8 cellular contexts compared by ENCODE assay signal in the genomic region with DNA sequence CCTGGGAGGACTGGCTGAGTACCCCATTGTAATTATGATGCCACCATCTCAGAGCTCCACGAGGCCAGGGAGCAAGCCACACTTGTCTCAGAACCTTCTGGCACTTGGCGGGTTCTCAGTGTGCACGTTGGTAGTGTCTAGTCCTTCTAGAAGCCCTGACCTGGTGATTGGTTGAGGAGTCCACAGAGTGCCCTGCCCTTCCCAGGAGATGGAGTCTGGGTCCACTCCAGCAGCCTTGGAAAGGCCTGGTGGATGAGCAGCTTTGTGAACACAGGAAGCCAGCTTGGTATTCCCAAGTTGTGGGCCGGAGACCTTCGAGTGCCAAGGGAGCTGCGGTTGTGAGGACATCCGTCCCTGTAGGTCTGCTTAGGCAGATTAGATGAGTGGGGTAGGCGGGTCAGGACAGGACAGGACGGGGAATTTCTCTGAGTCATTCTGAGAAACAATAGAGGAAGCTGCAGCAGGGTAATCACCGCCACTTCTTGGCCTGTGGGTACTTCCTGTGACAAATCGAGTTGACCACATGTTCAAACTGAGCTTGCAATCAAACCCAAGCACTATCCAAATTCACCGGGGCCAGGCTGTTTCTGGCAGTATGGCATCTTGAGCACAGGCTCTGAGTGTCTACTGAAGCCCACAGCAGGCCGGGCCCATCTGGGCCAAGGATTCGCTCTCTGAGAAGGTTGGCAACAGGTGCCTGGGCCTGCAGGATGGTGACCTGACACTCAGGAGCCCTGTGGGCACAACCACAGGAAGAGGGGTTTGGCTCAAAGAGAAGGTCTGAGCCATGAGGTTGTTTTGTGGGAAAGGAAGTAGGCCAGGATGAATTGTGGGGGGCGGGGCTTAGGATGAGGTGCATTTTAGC.
A peak's percentile ranks its signal among the peaks of the same experiment; 100 is the strongest.
DNase-seq lines count a peak whose midpoint lies in the region; ATAC-seq and TF ChIP-seq lines count a peak whose summit lies in the region.

No MANE protein-coding gene starts in this region.

- no peak overlapping the region for H3K4me3 Mint-ChIP-seq in mesothelial cell of epicardium

- H3K27ac Mint-ChIP-seq in mesothelial cell of epicardium: no peak overlapping the region

- DNase-seq in NCI-H460 (ENCODE audit: extremely low read depth, low read depth): peak; percentile 12
- peak; percentile 38 to 56 (median 49) for DNase-seq in activated CD8-positive, alpha-beta memory T cell treated with anti-CD3 and anti-CD28 coated beads for 48 hours (ENCODE audit: low read depth in 2 of 3, low spot score in 2 of 3)
- no peak for DNase-seq in omental fat pad (ENCODE audit: low spot score)
- DNase-seq in upper lobe of right lung: no peak
- DNase-seq in mesothelial cell of epicardium (ENCODE audit: low spot score in 2 of 2, unreplicated experiment in 2 of 2): no peak

- H3K27me3 Mint-ChIP-seq in mesothelial cell of epicardium (ENCODE audit: low read depth): no peaks in the 10 kb centered on the region

- H3K36me3 Mint-ChIP-seq in mesothelial cell of epicardium: peaks cover 17% of the 10 kb centered on the region

- H3K27ac ChIP-seq in upper lobe of right lung: peak overlapping the region; percentile 53

- H3K4me3 ChIP-seq in upper lobe of right lung: no peak overlapping the region

- no peaks in the 10 kb centered on the region for H3K9me3 Mint-ChIP-seq in mesothelial cell of epicardium

- no peaks in the 10 kb centered on the region for H3K9me3 ChIP-seq in upper lobe of right lung

- H3K27me3 ChIP-seq in upper lobe of right lung: no peaks in the 10 kb centered on the region

- H3K4me1 ChIP-seq in upper lobe of right lung: peaks cover 24% of the 10 kb centered on the region

- no peaks in the 10 kb centered on the region for H3K4me1 Mint-ChIP-seq in mesothelial cell of epicardium

- TF ChIP-seq CTCF in omental fat pad (IDR thresholded peaks at IDR 0.05): no peak
- TF ChIP-seq CTCF in upper lobe of right lung (IDR thresholded peaks at IDR 0.05): no peak
- no peak for TF ChIP-seq CTCF in mesothelial cell of epicardium (IDR thresholded peaks at IDR 0.05; ENCODE audit: unreplicated experiment)

- H3K36me3 ChIP-seq in upper lobe of right lung: no peaks in the 10 kb centered on the region

- intact Hi-C loops in upper lobe of right lung (cut with DNase I): no loop called here

- ATAC-seq in GM18511 (IDR thresholded peaks at IDR 0.05; ENCODE audit: unreplicated experiment) (peak; percentile 99), HG02798 (IDR thresholded peaks at IDR 0.05; ENCODE audit: poor library complexity, unreplicated experiment) (peak; percentile 97), esophagus mucosa (peak; percentile 96), omental fat pad (ENCODE audit: low FRiP score) (peak; percentile 63), upper lobe of right lung (peak; percentile 93)

Comparison
In these comparisons a context has a peak if more than half of its experiments do, and no peak if none do; other contexts are left out.
1. DNase-seq: peak in NCI-H460 (single experiment) and activated CD8-positive, alpha-beta memory T cell treated with anti-CD3 and anti-CD28 coated beads for 48 hours (3 of 3); none in omental fat pad (single experiment), upper lobe of right lung (single experiment) and mesothelial cell of epicardium (0 of 2).
2. Peak in every context shown above with its lines, with median percentiles within 50 percentile points of each other: ATAC-seq.